Comparison of ENCODE assay signal across 13 cellular contexts in genomic region chr7:69438584-69438983, GRCh38.
"Had no signal": no experiment of that assay in that cellular context is flagged by ENCODE, and none has a peak within 500 bp of the region (broad histone marks: within the 10 kb centered on the region; RNA-seq: fewer than 3 reads in every experiment).

No MANE protein-coding gene starts in this region.

- H3K36me3 ChIP-seq: WERI-Rb-1 had no signal

- ATAC-seq: activated CD8-positive, alpha-beta T cell treated with anti-CD3 and anti-CD28 coated beads, Interleukin-2, amount 10 ng/mL, durations not matched to agents 7 days and 5 days; effector memory CD8-positive, alpha-beta T cell; left colon; stimulated activated naive B cell treated with anti-CD40 and anti-IgM and Interleukin-4, amounts not matched to agents 10 μg/mL and 1 μg/mL and 100 μg/mL, for 72 hours; T-cell had no signal

- H3K27ac Mint-ChIP-seq: activated CD8-positive, alpha-beta T cell treated with anti-CD3 and anti-CD28 coated beads, Interleukin-2, amount 10 ng/mL, durations not matched to agents 7 days and 5 days; activated naive CD4-positive, alpha-beta T cell treated with anti-CD3 and anti-CD28 coated beads for 36 hours; effector memory CD8-positive, alpha-beta T cell; immature natural killer cell; stimulated activated naive B cell treated with anti-CD40 and anti-IgM and Interleukin-4, amounts not matched to agents 10 μg/mL and 1 μg/mL and 100 μg/mL, for 72 hours; T-cell had no signal

- DNase-seq: activated CD4-positive, alpha-beta T cell treated with anti-CD3 and anti-CD28 coated beads for 48 hours; activated CD8-positive, alpha-beta T cell treated with anti-CD3 and anti-CD28 coated beads, Interleukin-2, amount 10 ng/mL, durations not matched to agents 7 days and 5 days; activated naive CD4-positive, alpha-beta T cell treated with anti-CD3 and anti-CD28 coated beads for 36 hours; central memory CD4-positive, alpha-beta T cell; effector memory CD8-positive, alpha-beta T cell; immature natural killer cell; left colon; stimulated activated naive B cell treated with anti-CD40 and anti-IgM and Interleukin-4, amounts not matched to agents 10 μg/mL and 1 μg/mL and 100 μg/mL, for 72 hours; substantia nigra; T-cell; WERI-Rb-1 had no signal

- H3K27ac ChIP-seq: epithelial cell of prostate, SK-N-MC, WERI-Rb-1 had no signal

- H3K9me3 Mint-ChIP-seq: immature natural killer cell had no signal

- H3K36me3 Mint-ChIP-seq: T-cell had no signal

- H3K4me3 ChIP-seq: SK-N-MC had no signal

- H3K4me3 Mint-ChIP-seq: activated CD8-positive, alpha-beta T cell treated with anti-CD3 and anti-CD28 coated beads, Interleukin-2, amount 10 ng/mL, durations not matched to agents 7 days and 5 days; activated naive CD4-positive, alpha-beta T cell treated with anti-CD3 and anti-CD28 coated beads for 36 hours; effector memory CD8-positive, alpha-beta T cell; immature natural killer cell; stimulated activated naive B cell treated with anti-CD40 and anti-IgM and Interleukin-4, amounts not matched to agents 10 μg/mL and 1 μg/mL and 100 μg/mL, for 72 hours; T-cell had no signal
